In the genomic region with DNA sequence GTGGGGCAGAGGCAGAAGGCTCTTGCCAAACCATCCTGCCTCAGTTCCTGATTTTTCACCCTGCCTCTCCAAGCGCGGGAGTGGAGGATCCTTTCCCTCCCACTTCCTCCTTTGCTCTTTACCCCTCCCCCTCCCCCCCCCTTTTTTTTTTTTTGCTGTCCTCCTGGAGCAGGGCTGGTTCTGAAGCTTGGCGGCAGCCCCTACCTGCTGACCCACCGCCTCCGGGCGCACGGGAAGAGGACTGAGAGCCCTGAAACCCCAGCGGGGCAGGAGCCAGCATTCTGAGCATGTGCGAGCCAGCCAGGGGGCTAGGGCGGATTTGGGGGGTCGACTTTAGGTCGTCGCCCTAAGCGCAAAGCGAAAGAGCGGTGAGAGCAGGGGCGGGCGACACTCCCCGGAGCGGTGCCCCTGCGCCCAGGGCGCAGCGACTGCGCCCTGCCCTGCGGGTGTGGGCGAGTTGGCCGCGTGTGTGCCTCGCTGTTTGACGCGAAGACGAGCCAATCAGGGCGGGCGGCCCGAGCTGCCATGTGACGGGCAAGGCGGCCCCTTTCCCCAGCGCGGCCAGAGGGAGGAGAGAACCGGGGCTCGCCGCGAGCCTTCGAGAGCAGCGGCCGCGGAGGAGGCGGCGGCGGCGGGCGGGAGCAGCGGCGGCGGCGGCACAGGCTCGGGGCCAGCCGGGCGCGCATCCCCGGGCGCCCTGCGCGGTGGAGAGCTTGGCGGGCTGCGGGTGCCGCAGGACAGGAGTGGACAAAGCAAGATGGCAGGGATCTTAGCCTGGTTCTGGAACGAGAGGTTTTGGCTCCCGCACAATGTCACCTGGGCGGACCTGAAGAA, we compare ENCODE assay signal across 1 cellular context.
TF ChIP-seq lines count a peak whose summit lies in the region.

A gene with protein sequence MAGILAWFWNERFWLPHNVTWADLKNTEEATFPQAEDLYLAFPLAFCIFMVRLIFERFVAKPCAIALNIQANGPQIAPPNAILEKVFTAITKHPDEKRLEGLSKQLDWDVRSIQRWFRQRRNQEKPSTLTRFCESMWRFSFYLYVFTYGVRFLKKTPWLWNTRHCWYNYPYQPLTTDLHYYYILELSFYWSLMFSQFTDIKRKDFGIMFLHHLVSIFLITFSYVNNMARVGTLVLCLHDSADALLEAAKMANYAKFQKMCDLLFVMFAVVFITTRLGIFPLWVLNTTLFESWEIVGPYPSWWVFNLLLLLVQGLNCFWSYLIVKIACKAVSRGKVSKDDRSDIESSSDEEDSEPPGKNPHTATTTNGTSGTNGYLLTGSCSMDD (plus strand): TSS at position 581 of the 834 bp plus-strand sequence. CDS start 177 bp downstream, at position 758.

TF ChIP-seq in K562, 482 proteins besides CTCF, POLR2A, EP300 and RAD21 (continued from another document and continues in another):
- TF ChIP-seq TSC22D4 (tag; IDR thresholded peaks at IDR 0.05) (no peak), SRF (CRISPR knock-in tag; IDR thresholded peaks at IDR 0.05) (no peak; a peak in 1 of 4 replicates), ZNF584 (CRISPR knock-in tag; IDR thresholded peaks at IDR 0.05; ENCODE audit: low read depth) (peak; percentile 44; the same call in 1 of the 2 replicates), EGR1 (conservative IDR thresholded peaks at IDR 0.05) (peak; percentile 97), SMAD4 (CRISPR knock-in tag; conservative IDR thresholded peaks at IDR 0.05) (peak; percentile 53; the same call in 1 of the 2 replicates), CBX2 (IDR thresholded peaks at IDR 0.05; ENCODE audit: insufficient read depth, low read length, poor library complexity, severe bottlenecking) (no peak), ILF3 (IDR thresholded peaks at IDR 0.05; ENCODE audit: borderline replicate concordance) (no peak), ZNF77 (CRISPR knock-in tag; IDR thresholded peaks at IDR 0.05) (no peak), MAFF (IDR thresholded peaks at IDR 0.05; ENCODE audit: low read length) (no peak), MLLT1 (IDR thresholded peaks at IDR 0.05) (no peak), ELF2 (CRISPR knock-in tag; IDR thresholded peaks at IDR 0.05) (peak; percentile 55; the same call in 1 of the 2 replicates), SIX5 (IDR thresholded peaks at IDR 0.05; ENCODE audit: borderline replicate concordance in 1 of 2, insufficient read depth in 1 of 2, low read depth in 1 of 2, low read length in 2 of 2) (no peak), NR3C1 (CRISPR knock-in tag; IDR thresholded peaks at IDR 0.05) (peak; percentile 98), NFE2L1 (tag; IDR thresholded peaks at IDR 0.05; ENCODE audit: borderline replicate concordance, low read depth) (no peak), ZNF282 (CRISPR knock-in tag; IDR thresholded peaks at IDR 0.05) (peak; percentile 99), CTBP1 (IDR thresholded peaks at IDR 0.05; ENCODE audit: borderline replicate concordance) (peak; percentile 85), SMC3 (conservative IDR thresholded peaks at IDR 0.05; ENCODE audit: insufficient read depth, low read depth, low read length) (no peak), RERE (CRISPR knock-in tag; IDR thresholded peaks at IDR 0.05; ENCODE audit: borderline replicate concordance) (peak; percentile 90; the same call in 1 of the 2 replicates), ZNF175 (CRISPR knock-in tag; IDR thresholded peaks at IDR 0.05; ENCODE audit: low read depth) (no peak), GTF2A2 (tag; IDR thresholded peaks at IDR 0.05) (no peak), GABPB1 (CRISPR knock-in tag; IDR thresholded peaks at IDR 0.05) (peak; percentile 86), ZNF507 (tag; conservative IDR thresholded peaks at IDR 0.05) (no peak), CEBPG (CRISPR knock-in tag; IDR thresholded peaks at IDR 0.05) (peak; percentile 41; the same call in 1 of the 2 replicates), CEBPG (tag; conservative IDR thresholded peaks at IDR 0.05 in 1 of 2, IDR thresholded peaks at IDR 0.05 in 1 of 2) (no peak), THAP12 (CRISPR knock-in tag; IDR thresholded peaks at IDR 0.05) (peak; percentile 70), PHB (CRISPR knock-in tag; IDR thresholded peaks at IDR 0.05) (no peak), CAMTA2 (CRISPR knock-in tag; conservative IDR thresholded peaks at IDR 0.05) (no peak), ZNF57 (CRISPR knock-in tag; IDR thresholded peaks at IDR 0.05) (no peak), CC2D1A (IDR thresholded peaks at IDR 0.05) (no peak), MEF2A (IDR thresholded peaks at IDR 0.05; ENCODE audit: control insufficient read depth, low read depth, low read length) (no peak), SNRNP70 (optimal IDR thresholded peaks at IDR 0.05; ENCODE audit: low read depth, low read length) (no peak), ZNF707 (CRISPR knock-in tag; conservative IDR thresholded peaks at IDR 0.05) (no peak), U2AF1 (optimal IDR thresholded peaks at IDR 0.05; ENCODE audit: low read depth, low read length) (peak; percentile 76), EP400 (IDR thresholded peaks at IDR 0.05) (peak; percentile 84), NBN (IDR thresholded peaks at IDR 0.05; ENCODE audit: low read depth) (no peak)
- TF ChIP-seq, protein P1, sequence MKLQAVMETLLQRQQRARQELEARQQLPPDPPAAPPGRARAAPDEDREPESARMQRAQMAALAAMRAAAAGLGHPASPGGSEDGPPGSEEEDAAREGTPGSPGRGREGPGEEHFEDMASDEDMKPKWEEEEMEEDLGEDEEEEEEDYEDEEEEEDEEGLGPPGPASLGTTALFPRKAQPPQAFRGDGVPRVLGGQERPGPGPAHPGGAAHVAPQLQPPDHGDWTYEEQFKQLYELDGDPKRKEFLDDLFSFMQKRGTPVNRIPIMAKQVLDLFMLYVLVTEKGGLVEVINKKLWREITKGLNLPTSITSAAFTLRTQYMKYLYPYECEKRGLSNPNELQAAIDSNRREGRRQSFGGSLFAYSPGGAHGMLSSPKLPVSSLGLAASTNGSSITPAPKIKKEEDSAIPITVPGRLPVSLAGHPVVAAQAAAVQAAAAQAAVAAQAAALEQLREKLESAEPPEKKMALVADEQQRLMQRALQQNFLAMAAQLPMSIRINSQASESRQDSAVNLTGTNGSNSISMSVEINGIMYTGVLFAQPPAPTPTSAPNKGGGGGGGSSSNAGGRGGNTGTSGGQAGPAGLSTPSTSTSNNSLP (IDR thresholded peaks at IDR 0.05; ENCODE audit: borderline replicate concordance, low read depth, low read length) = no peak
- TF ChIP-seq, protein P2, sequence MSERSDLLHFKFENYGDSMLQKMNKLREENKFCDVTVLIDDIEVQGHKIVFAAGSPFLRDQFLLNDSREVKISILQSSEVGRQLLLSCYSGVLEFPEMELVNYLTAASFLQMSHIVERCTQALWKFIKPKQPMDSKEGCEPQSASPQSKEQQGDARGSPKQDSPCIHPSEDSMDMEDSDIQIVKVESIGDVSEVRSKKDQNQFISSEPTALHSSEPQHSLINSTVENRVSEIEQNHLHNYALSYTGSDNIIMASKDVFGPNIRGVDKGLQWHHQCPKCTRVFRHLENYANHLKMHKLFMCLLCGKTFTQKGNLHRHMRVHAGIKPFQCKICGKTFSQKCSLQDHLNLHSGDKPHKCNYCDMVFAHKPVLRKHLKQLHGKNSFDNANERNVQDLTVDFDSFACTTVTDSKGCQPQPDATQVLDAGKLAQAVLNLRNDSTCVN (CRISPR knock-in tag; IDR thresholded peaks at IDR 0.05) = no peak
- TF ChIP-seq, protein P3, sequence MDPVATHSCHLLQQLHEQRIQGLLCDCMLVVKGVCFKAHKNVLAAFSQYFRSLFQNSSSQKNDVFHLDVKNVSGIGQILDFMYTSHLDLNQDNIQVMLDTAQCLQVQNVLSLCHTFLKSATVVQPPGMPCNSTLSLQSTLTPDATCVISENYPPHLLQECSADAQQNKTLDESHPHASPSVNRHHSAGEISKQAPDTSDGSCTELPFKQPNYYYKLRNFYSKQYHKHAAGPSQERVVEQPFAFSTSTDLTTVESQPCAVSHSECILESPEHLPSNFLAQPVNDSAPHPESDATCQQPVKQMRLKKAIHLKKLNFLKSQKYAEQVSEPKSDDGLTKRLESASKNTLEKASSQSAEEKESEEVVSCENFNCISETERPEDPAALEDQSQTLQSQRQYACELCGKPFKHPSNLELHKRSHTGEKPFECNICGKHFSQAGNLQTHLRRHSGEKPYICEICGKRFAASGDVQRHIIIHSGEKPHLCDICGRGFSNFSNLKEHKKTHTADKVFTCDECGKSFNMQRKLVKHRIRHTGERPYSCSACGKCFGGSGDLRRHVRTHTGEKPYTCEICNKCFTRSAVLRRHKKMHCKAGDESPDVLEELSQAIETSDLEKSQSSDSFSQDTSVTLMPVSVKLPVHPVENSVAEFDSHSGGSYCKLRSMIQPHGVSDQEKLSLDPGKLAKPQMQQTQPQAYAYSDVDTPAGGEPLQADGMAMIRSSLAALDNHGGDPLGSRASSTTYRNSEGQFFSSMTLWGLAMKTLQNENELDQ (CRISPR knock-in tag; IDR thresholded peaks at IDR 0.05; ENCODE audit: borderline replicate concordance) = peak; percentile 95; the same call in 1 of the 2 replicates
- TF ChIP-seq, protein P4, sequence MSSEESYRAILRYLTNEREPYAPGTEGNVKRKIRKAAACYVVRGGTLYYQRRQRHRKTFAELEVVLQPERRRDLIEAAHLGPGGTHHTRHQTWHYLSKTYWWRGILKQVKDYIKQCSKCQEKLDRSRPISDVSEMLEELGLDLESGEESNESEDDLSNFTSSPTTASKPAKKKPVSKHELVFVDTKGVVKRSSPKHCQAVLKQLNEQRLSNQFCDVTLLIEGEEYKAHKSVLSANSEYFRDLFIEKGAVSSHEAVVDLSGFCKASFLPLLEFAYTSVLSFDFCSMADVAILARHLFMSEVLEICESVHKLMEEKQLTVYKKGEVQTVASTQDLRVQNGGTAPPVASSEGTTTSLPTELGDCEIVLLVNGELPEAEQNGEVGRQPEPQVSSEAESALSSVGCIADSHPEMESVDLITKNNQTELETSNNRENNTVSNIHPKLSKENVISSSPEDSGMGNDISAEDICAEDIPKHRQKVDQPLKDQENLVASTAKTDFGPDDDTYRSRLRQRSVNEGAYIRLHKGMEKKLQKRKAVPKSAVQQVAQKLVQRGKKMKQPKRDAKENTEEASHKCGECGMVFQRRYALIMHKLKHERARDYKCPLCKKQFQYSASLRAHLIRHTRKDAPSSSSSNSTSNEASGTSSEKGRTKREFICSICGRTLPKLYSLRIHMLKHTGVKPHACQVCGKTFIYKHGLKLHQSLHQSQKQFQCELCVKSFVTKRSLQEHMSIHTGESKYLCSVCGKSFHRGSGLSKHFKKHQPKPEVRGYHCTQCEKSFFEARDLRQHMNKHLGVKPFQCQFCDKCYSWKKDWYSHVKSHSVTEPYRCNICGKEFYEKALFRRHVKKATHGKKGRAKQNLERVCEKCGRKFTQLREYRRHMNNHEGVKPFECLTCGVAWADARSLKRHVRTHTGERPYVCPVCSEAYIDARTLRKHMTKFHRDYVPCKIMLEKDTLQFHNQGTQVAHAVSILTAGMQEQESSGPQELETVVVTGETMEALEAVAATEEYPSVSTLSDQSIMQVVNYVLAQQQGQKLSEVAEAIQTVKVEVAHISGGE (CRISPR knock-in tag; IDR thresholded peaks at IDR 0.05) = no peak
